ENCODE assay signal across 16 cellular contexts in the genomic region with DNA sequence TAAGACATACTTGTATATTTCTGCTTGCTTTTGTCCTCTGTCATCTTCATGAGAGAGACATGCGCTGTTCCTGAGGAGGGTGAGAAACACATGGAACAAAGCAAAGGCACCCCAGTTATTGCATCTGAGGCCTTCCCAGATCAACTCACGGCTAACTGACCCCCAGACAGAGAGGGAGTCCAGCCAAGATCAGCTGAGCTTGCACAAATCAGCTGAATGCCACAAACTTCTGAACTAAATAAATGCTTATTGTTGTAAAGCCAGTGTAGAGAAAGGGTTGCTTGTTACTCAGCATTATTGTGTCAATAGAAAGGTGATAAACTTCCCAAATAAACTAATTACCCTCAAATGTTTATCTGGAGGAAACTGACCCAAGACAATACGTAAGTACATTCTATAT.
DNase-seq lines count a peak whose midpoint lies in the region; ATAC-seq, FAIRE-seq and TF ChIP-seq lines count a peak whose summit lies in the region.
"Had no signal": no experiment of that assay in that cellular context is flagged by ENCODE, and none has a peak within 500 bp of the region (broad histone marks: within the 10 kb centered on the region; RNA-seq: fewer than 3 reads in every experiment).

No MANE protein-coding gene starts in this region.

- peaks cover 2% of the 10 kb centered on the region for H3F3A ChIP-seq in PC-3 (ENCODE audit: low read length, unreplicated experiment)

- TF ChIP-seq POLR2A in HepG2 (IDR thresholded peaks at IDR 0.05; ENCODE audit: insufficient read depth in 1 of 2, low read depth in 2 of 2, low read length in 2 of 2) (no peak), right lobe of liver (IDR thresholded peaks at IDR 0.05) (no peak)

- POLR2A ChIA-PET in HepG2 (lab: Yijun Ruan, JAX) = interaction anchor here (2.5 kb wide), 1 partner anchor 23 kb away, joined by 10 read pairs; no protein-coding TSS in a partner anchor
- POLR2A ChIA-PET in PC-3 (lab: Charles Lee; ENCODE audit: unreplicated experiment) = no interaction called here

- intact Hi-C loops in HepG2 (cut with micrococcal nuclease; ENCODE audit: unreplicated experiment) = no loop called here
- intact Hi-C loops in right lobe of liver (cut with DNase I) = no loop called here
- intact Hi-C loops in PC-3 (cut with micrococcal nuclease) = no loop called here
- intact Hi-C loops in left lung (cut with DNase I) = no loop called here

- H3K4me2 ChIP-seq in HepG2 (ENCODE audit: low read depth, low read length) = no peak overlapping the region
- no peak overlapping the region for H3K4me2 ChIP-seq in PC-3 (ENCODE audit: low read length)
- H3K4me2 ChIP-seq in hepatocyte = no peak overlapping the region
- H3K4me2 ChIP-seq: BLaER1, GM23338 had no signal

- H4K20me1 ChIP-seq in HepG2 (ENCODE audit: insufficient read depth, low read length) = no peaks in the 10 kb centered on the region
- no peaks in the 10 kb centered on the region for H4K20me1 ChIP-seq in PC-3 (ENCODE audit: low read length)
- H4K20me1 ChIP-seq in hepatocyte (ENCODE audit: insufficient read depth, poor library complexity, severe bottlenecking) = no peaks in the 10 kb centered on the region
- H4K20me1 ChIP-seq: BLaER1 had no signal

- DNase-seq in HepG2 (ENCODE audit: low spot score) = no peak
- DNase-seq in right lobe of liver = no peak
- DNase-seq in PC-3 = no peak
- no peak for DNase-seq in hepatocyte (ENCODE audit: low spot score)
- no peak for DNase-seq in activated naive CD4-positive, alpha-beta T cell treated with anti-CD3 and anti-CD28 coated beads, Interleukin-2, amount 50 U/mL, for 16 hours
- no peak for DNase-seq in NCI-H2196 (lab: John Stamatoyannopoulos, UW; ENCODE audit: unreplicated experiment)
- DNase-seq in cortex of kidney (lab: John Stamatoyannopoulos, UW) = no peak
- no peak for DNase-seq in left lung
- DNase-seq: CD8-positive, alpha-beta T cell; DMS79 treated with DMSO at 0.1 percent for 48 hours; GF-D8; HFFc6 had no signal

- in situ Hi-C loops in HepG2 (cut with HindIII; ENCODE audit: extremely low pct_ligation_motif_present, low pct_unique_long_range_greater_than_20kb) = no loop called here

- no peaks in the 10 kb centered on the region for H3K79me2 ChIP-seq in HepG2 (ENCODE audit: insufficient read depth, low read length)
- H3K79me2 ChIP-seq in PC-3 (ENCODE audit: low read length) = no peaks in the 10 kb centered on the region
- H3K79me2 ChIP-seq in hepatocyte = no peaks in the 10 kb centered on the region

- no peak overlapping the region for H3K9ac ChIP-seq in HepG2 (ENCODE audit: insufficient read depth, low read depth, low read length)
- no peak overlapping the region for H3K9ac ChIP-seq in PC-3 (ENCODE audit: low read length)
- H3K9ac ChIP-seq: BLaER1 had no signal

- H2AFZ ChIP-seq in HepG2 (ENCODE audit: low read length) (no peak overlapping the region), PC-3 (ENCODE audit: low read length) (no peak overlapping the region), hepatocyte (no peak overlapping the region)
- H2AFZ ChIP-seq: GM23338 had no signal

- CTCF ChIA-PET in HepG2 (lab: Yijun Ruan, JAX; ENCODE audit: low intra/inter-chr PET ratio, low total read pairs) (no interaction called here), PC-3 (lab: Charles Lee) (no interaction called here)

- TF ChIP-seq CTCF in HepG2 (CRISPR knock-in tag; IDR thresholded peaks at IDR 0.05) = no peak
- no peak for TF ChIP-seq CTCF in right lobe of liver (IDR thresholded peaks at IDR 0.05)
- no peak for TF ChIP-seq CTCF in PC-3 (conservative IDR thresholded peaks at IDR 0.05; ENCODE audit: low read depth, low read length)
- no peak for TF ChIP-seq CTCF in hepatocyte (IDR thresholded peaks at IDR 0.05; ENCODE audit: poor library complexity)
- TF ChIP-seq CTCF in left lung (IDR thresholded peaks at IDR 0.05) = no peak

- H3K4me3 ChIP-seq in HepG2 (replicated peaks in 1 of 3; ENCODE audit: insufficient read depth in 1 of 3, low read depth in 2 of 3, low read length in 3 of 3) = no peak overlapping the region
- no peak overlapping the region for H3K4me3 ChIP-seq in right lobe of liver
- H3K4me3 ChIP-seq in PC-3 (ENCODE audit: low read length) = no peak overlapping the region
- no peak overlapping the region for H3K4me3 ChIP-seq in hepatocyte
- no peak overlapping the region for H3K4me3 ChIP-seq in left lung
- H3K4me3 ChIP-seq: BLaER1, GM23338 had no signal

- TF ChIP-seq EP300 in HepG2 (IDR thresholded peaks at IDR 0.05; ENCODE audit: low read depth in 2 of 2, low read length in 2 of 2) (no peak), HepG2 (CRISPR knock-in tag; IDR thresholded peaks at IDR 0.05; ENCODE audit: borderline replicate concordance) (no peak)

- peaks cover 40% of the 10 kb centered on the region for H3K4me1 ChIP-seq in HepG2 (ENCODE audit: insufficient read depth, low read length)
- H3K4me1 ChIP-seq in right lobe of liver = peaks cover 0 to 6% (median 0%) of the 10 kb centered on the region in 4 donors
- peaks cover 72% of the 10 kb centered on the region for H3K4me1 ChIP-seq in PC-3 (ENCODE audit: insufficient read depth, low read length)
- peaks cover 16% of the 10 kb centered on the region for H3K4me1 ChIP-seq in hepatocyte (ENCODE audit: insufficient read depth)
- peaks cover 0 to 58% of the 10 kb centered on the region in 2 donors for H3K4me1 ChIP-seq in left lung

- no peaks in the 10 kb centered on the region for H3K36me3 ChIP-seq in HepG2 (replicated peaks in 1 of 2; ENCODE audit: control insufficient read depth in 1 of 2, insufficient read depth in 2 of 2, low read length in 2 of 2)
- H3K36me3 ChIP-seq in right lobe of liver = no peaks in the 10 kb centered on the region
- H3K36me3 ChIP-seq in PC-3 (ENCODE audit: low read depth, low read length) = no peaks in the 10 kb centered on the region
- H3K36me3 ChIP-seq in hepatocyte (replicated peaks; ENCODE audit: insufficient read depth, low read depth) = no peaks in the 10 kb centered on the region
- no peaks in the 10 kb centered on the region for H3K36me3 ChIP-seq in left lung
- H3K36me3 ChIP-seq: BLaER1 had no signal

- H3K27ac ChIP-seq in HepG2 (ENCODE audit: extremely low read length, insufficient read depth, low read length) = no peak overlapping the region
- H3K27ac ChIP-seq in right lobe of liver = no peak overlapping the region
- H3K27ac ChIP-seq in PC-3 (ENCODE audit: low read length) = peak overlapping the region; percentile 95
- H3K27ac ChIP-seq in hepatocyte = peak overlapping the region; percentile 90
- no peak overlapping the region for H3K27ac ChIP-seq in left lung
- H3K27ac ChIP-seq: BLaER1 had no signal

- FAIRE-seq in HepG2 (lab: Jason Lieb, UNC) = no peak
- FAIRE-seq: H54, HTR-8/SVneo had no signal

- ATAC-seq in HepG2 = no peak
- ATAC-seq in right lobe of liver = no peak
- no peak for ATAC-seq in PC-3
- ATAC-seq in left lung = no peak
- ATAC-seq: CD8-positive, alpha-beta T cell; GM23338 had no signal

- H3K27me3 ChIP-seq in HepG2 (ENCODE audit: control insufficient read depth in 1 of 2, insufficient read depth in 2 of 2, low read length in 2 of 2) (no peaks in the 10 kb centered on the region), right lobe of liver (no peaks in the 10 kb centered on the region), PC-3 (ENCODE audit: low read length) (no peaks in the 10 kb centered on the region), hepatocyte (no peaks in the 10 kb centered on the region), left lung (no peaks in the 10 kb centered on the region)
- H3K27me3 ChIP-seq: BLaER1 had no signal

- BruUV-seq in HepG2 (replicated peaks; lab: Mats Ljungman, UMichigan) = no TSS peak
- BruUV-seq in PC-3 (replicated peaks; lab: Mats Ljungman, UMichigan) = no TSS peak

- no peak for TF ChIP-seq RAD21 in HepG2 (CRISPR knock-in tag; IDR thresholded peaks at IDR 0.05)

- H3K9me3 ChIP-seq in HepG2 (ENCODE audit: low read length) (no peaks in the 10 kb centered on the region), right lobe of liver (no peaks in the 10 kb centered on the region), PC-3 (ENCODE audit: low read length) (no peaks in the 10 kb centered on the region), hepatocyte (ENCODE audit: low read depth) (no peaks in the 10 kb centered on the region), left lung (no peaks in the 10 kb centered on the region)
- H3K9me3 ChIP-seq: BLaER1 had no signal

- H3K9me2 ChIP-seq in PC-3 (replicated peaks; ENCODE audit: low read length) (0 out of 2 replicates have a peak, but pooled peaks cover 3% of the 10 kb centered on the region), hepatocyte (replicated peaks; ENCODE audit: insufficient read depth) (no peaks in the 10 kb centered on the region)

- 89% methylated on average over 3 of the region's 3 CpGs for WGBS in HepG2 (ENCODE audit: low lambda C conversion rate)
- 75% methylated on average over 3 of the region's 3 CpGs for WGBS in right lobe of liver (ENCODE audit: insufficient coverage, low coverage, low lambda C conversion rate, missing lambda C conversion rate)
- 91% methylated on average over 3 of the region's 3 CpGs for WGBS in hepatocyte (ENCODE audit: low lambda C conversion rate, missing lambda C conversion rate)

TF ChIP-seq in HepG2, 621 proteins besides CTCF, POLR2A, EP300 and RAD21:
- TF ChIP-seq DPF2 (CRISPR knock-in tag; IDR thresholded peaks at IDR 0.05; ENCODE audit: borderline replicate concordance, low read depth) (no peak), MAFK (conservative IDR thresholded peaks at IDR 0.05 in 1 of 2, IDR thresholded peaks at IDR 0.05 in 1 of 2; ENCODE audit: low read length in 2 of 2) (peak; percentile 69 to 80), MAFF (IDR thresholded peaks at IDR 0.05; ENCODE audit: low read depth, low read length) (peak; percentile 77)
- TF ChIP-seq, protein P1, sequence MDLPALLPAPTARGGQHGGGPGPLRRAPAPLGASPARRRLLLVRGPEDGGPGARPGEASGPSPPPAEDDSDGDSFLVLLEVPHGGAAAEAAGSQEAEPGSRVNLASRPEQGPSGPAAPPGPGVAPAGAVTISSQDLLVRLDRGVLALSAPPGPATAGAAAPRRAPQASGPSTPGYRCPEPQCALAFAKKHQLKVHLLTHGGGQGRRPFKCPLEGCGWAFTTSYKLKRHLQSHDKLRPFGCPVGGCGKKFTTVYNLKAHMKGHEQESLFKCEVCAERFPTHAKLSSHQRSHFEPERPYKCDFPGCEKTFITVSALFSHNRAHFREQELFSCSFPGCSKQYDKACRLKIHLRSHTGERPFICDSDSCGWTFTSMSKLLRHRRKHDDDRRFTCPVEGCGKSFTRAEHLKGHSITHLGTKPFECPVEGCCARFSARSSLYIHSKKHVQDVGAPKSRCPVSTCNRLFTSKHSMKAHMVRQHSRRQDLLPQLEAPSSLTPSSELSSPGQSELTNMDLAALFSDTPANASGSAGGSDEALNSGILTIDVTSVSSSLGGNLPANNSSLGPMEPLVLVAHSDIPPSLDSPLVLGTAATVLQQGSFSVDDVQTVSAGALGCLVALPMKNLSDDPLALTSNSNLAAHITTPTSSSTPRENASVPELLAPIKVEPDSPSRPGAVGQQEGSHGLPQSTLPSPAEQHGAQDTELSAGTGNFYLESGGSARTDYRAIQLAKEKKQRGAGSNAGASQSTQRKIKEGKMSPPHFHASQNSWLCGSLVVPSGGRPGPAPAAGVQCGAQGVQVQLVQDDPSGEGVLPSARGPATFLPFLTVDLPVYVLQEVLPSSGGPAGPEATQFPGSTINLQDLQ (CRISPR knock-in tag; IDR thresholded peaks at IDR 0.05) = no peak

Comparison
In these comparisons a context has a peak if more than half of its experiments do, and no peak if none do; other contexts are left out.
1. H3K27ac ChIP-seq: peak in PC-3 (single experiment) and hepatocyte (single experiment); none in HepG2 (single experiment), right lobe of liver (0 of 3) and left lung (0 of 2).